In genomic region chr1:41745022-41745421, GRCh38 we compare ENCODE assay signal across 1 cellular context.
A peak's percentile ranks its signal among the peaks of the same experiment; 100 is the strongest.
TF ChIP-seq lines count a peak whose summit lies in the region.

No MANE protein-coding gene starts in this region.

TF ChIP-seq in GM12878, 131 proteins besides CTCF, POLR2A, EP300 and RAD21 (continued from another document and continues in another):
- no peak for TF ChIP-seq ZBTB40 (IDR thresholded peaks at IDR 0.05; ENCODE audit: borderline replicate concordance)
- no peak for TF ChIP-seq ZNF274 (IDR thresholded peaks at IDR 0.05; ENCODE audit: insufficient read depth, insufficient read length)
- peak; percentile 55 for TF ChIP-seq ATF7 (IDR thresholded peaks at IDR 0.05; ENCODE audit: low read depth)
- TF ChIP-seq CEBPB (IDR thresholded peaks at IDR 0.05; ENCODE audit: borderline replicate concordance in 1 of 2, low read depth in 2 of 2, low read length in 2 of 2): no peak
- TF ChIP-seq ATF2 (IDR thresholded peaks at IDR 0.05; ENCODE audit: low read length): peak; percentile 29; the same call in 1 of the 2 replicates
- TF ChIP-seq TCF3 (IDR thresholded peaks at IDR 0.05; ENCODE audit: borderline replicate concordance, insufficient read depth, low read depth, low read length): no peak
- no peak for TF ChIP-seq YBX1 (IDR thresholded peaks at IDR 0.05)
- no peak for TF ChIP-seq ZNF592 (IDR thresholded peaks at IDR 0.05)
- peak; percentile 72 for TF ChIP-seq IKZF1 (conservative IDR thresholded peaks at IDR 0.05)
- no peak for TF ChIP-seq PBX3 (IDR thresholded peaks at IDR 0.05; ENCODE audit: insufficient replicate concordance, low read depth, low read length)
- TF ChIP-seq BHLHE40 (IDR thresholded peaks at IDR 0.05; ENCODE audit: borderline replicate concordance in 1 of 2, low read depth in 2 of 2, low read length in 1 of 2): peak; percentile 32 to 68; a peak in 2 of 4 replicates
- no peak for TF ChIP-seq ZSCAN29 (IDR thresholded peaks at IDR 0.05)
- TF ChIP-seq NR2F1 (conservative IDR thresholded peaks at IDR 0.05): peak; percentile 95
- TF ChIP-seq RUNX3 (IDR thresholded peaks at IDR 0.05; ENCODE audit: low read length): peak; percentile 65; the same call in 1 of the 2 replicates
- TF ChIP-seq TBL1XR1 (IDR thresholded peaks at IDR 0.05; ENCODE audit: low read depth, low read length): 0 out of 2 replicates have a peak, but pooled peaks have one; percentile 27
- TF ChIP-seq MTA3 (IDR thresholded peaks at IDR 0.05; ENCODE audit: borderline replicate concordance, low read length): no peak
- no peak for TF ChIP-seq CHD4 (IDR thresholded peaks at IDR 0.05)
- 0 out of 2 replicates have a peak, but pooled peaks have one; percentile 36 for TF ChIP-seq TCF12 (IDR thresholded peaks at IDR 0.05; ENCODE audit: low read depth, low read length)
- TF ChIP-seq MXI1 (IDR thresholded peaks at IDR 0.05; ENCODE audit: low read depth, low read length): 0 out of 2 replicates have a peak, but pooled peaks have one; percentile 34
- TF ChIP-seq FOXK2 (IDR thresholded peaks at IDR 0.05): no peak
- peak; percentile 76 for TF ChIP-seq MEF2B (IDR thresholded peaks at IDR 0.05; ENCODE audit: partially characterized antibody, poor library complexity, severe bottlenecking)
- TF ChIP-seq CBFB (IDR thresholded peaks at IDR 0.05; ENCODE audit: low read depth): no peak
- TF ChIP-seq ZNF217 (IDR thresholded peaks at IDR 0.05): no peak
- peak; percentile 78 for TF ChIP-seq RAD51 (IDR thresholded peaks at IDR 0.05)
- TF ChIP-seq CREM (IDR thresholded peaks at IDR 0.05; ENCODE audit: low read depth): peak; percentile 25; the same call in 1 of the 2 replicates
- TF ChIP-seq REST (IDR thresholded peaks at IDR 0.05; ENCODE audit: low read depth, low read length): no peak
- 0 out of 2 replicates have a peak, but pooled peaks have one; percentile 39 for TF ChIP-seq MTA2 (IDR thresholded peaks at IDR 0.05; ENCODE audit: low read depth)
- TF ChIP-seq HSF1 (IDR thresholded peaks at IDR 0.05; ENCODE audit: low read depth, low read length): no peak
- TF ChIP-seq HDAC6 (IDR thresholded peaks at IDR 0.05; ENCODE audit: unreplicated experiment): no peak
- TF ChIP-seq EED (IDR thresholded peaks at IDR 0.05; ENCODE audit: low read depth): peak; percentile 54; the same call in 1 of the 2 replicates
- no peak for TF ChIP-seq PML (IDR thresholded peaks at IDR 0.05; ENCODE audit: low read length)
- no peak for TF ChIP-seq GABPA (IDR thresholded peaks at IDR 0.05; ENCODE audit: low read depth)
- TF ChIP-seq CHD1 (IDR thresholded peaks at IDR 0.05; ENCODE audit: low read depth, low read length): no peak
- TF ChIP-seq POU2F2 (IDR thresholded peaks at IDR 0.05; ENCODE audit: borderline replicate concordance, low read depth, low read length): no peak
- no peak for TF ChIP-seq BCL3 (IDR thresholded peaks at IDR 0.05; ENCODE audit: borderline replicate concordance, insufficient read depth, low read depth, low read length, poor library complexity, severe bottlenecking)
- no peak for TF ChIP-seq TCF7 (IDR thresholded peaks at IDR 0.05; ENCODE audit: borderline replicate concordance)
- peak; percentile 73 for TF ChIP-seq SKIL (IDR thresholded peaks at IDR 0.05; ENCODE audit: low read depth, poor library complexity, severe bottlenecking)
- TF ChIP-seq SP1 (IDR thresholded peaks at IDR 0.05; ENCODE audit: low read depth, low read length): no peak
- TF ChIP-seq SUPT20H (IDR thresholded peaks at IDR 0.05; ENCODE audit: borderline replicate concordance, control insufficient read depth, low read depth, low read length): no peak
- no peak for TF ChIP-seq NFYA (IDR thresholded peaks at IDR 0.05; ENCODE audit: borderline replicate concordance, low read depth, low read length)
- TF ChIP-seq ZNF24 (IDR thresholded peaks at IDR 0.05): no peak
- TF ChIP-seq BRCA1 (IDR thresholded peaks at IDR 0.05; ENCODE audit: low read depth, low read length): no peak
- no peak for TF ChIP-seq KLF5 (IDR thresholded peaks at IDR 0.05; ENCODE audit: partially characterized antibody)
- TF ChIP-seq PAX8 (IDR thresholded peaks at IDR 0.05): no peak
- no peak for TF ChIP-seq KAT2A (conservative IDR thresholded peaks at IDR 0.05; ENCODE audit: control insufficient read depth, low read depth, low read length)
- no peak for TF ChIP-seq POLR2AphosphoS5 (IDR thresholded peaks at IDR 0.05; ENCODE audit: low read length)
- no peak for TF ChIP-seq POLR2AphosphoS2 (IDR thresholded peaks at IDR 0.05; ENCODE audit: low read depth, low read length)
